ENCODE assay signal across 8 cellular contexts in the genomic region with DNA sequence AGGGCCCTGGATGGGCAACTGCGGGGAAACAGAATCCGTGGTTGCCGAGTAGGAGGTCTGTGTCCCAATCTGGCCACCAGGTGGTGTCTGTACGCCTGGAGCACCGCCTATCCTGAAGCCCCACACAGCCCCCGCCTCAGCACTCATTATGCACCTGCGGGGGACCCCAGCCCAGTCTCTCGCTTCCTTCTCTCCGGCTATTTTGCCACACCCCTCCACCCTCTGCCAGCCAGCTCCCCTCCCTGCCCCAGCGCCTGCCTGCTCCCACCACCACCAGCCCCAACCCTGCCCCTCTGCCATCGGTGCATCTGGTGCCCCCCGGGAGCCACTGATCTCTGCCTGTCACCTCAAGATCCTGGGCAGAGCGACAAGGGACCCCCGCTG.
DNase-seq lines count a peak whose midpoint lies in the region; ATAC-seq lines count a peak whose summit lies in the region.

No MANE protein-coding gene starts in this region.

- ATAC-seq in GM18867 (IDR thresholded peaks at IDR 0.05; ENCODE audit: unreplicated experiment) (peak; percentile 36), HG02884 (IDR thresholded peaks at IDR 0.05; ENCODE audit: unreplicated experiment) (no peak)

- in situ Hi-C loops in ACHN (cut with HindIII; ENCODE audit: low pct_ligation_motif_present, low pct_unique_long_range_greater_than_20kb, low sequenced_read_pairs): no loop called here

- peak; percentile 79 for DNase-seq in ACHN
- peak; percentile 24 for DNase-seq in NCI-H1436 treated with DMSO at 0.1 percent for 48 hours (lab: John Stamatoyannopoulos, UW)
- DNase-seq in T-helper 2 cell: peak; percentile 33 to 68 (median 55)
- DNase-seq in amniotic epithelial cell (ENCODE audit: low read depth): peak; percentile 37
- DNase-seq in hepatic stellate cell (ENCODE audit: low spot score): peak; percentile 72
- peak; percentile 73 for DNase-seq in stimulated activated CD4-positive, alpha-beta T cell treated with anti-CD3 and anti-CD28 coated beads, Interleukin-1b, Interleukin-23, amount 100 ng/mL, for 48 hours

Comparison
In these comparisons a context has a peak if more than half of its experiments do, and no peak if none do; other contexts are left out.
1. DNase-seq: peak in every context shown above with its lines; median percentile 79 in ACHN; 73 in stimulated activated CD4-positive, alpha-beta T cell treated with anti-CD3 and anti-CD28 coated beads, Interleukin-1b, Interleukin-23, amount 100 ng/mL, for 48 hours; 72 in hepatic stellate cell; 55 in T-helper 2 cell; 37 in amniotic epithelial cell; 24 in NCI-H1436 treated with DMSO at 0.1 percent for 48 hours.